10 cellular contexts compared by ENCODE assay signal in genomic region chr1:226060427-226060826, GRCh38. TPM values are rescaled to one million over a fixed set of nuclear protein-coding genes. Genes with fewer than 3 reads are reported as not detected.
DNase-seq lines count a peak whose midpoint lies in the region; ATAC-seq and TF ChIP-seq lines count a peak whose summit lies in the region.
"Had no signal": no experiment of that assay in that cellular context is flagged by ENCODE, and none has a peak within 500 bp of the region (broad histone marks: within the 10 kb centered on the region; RNA-seq: fewer than 3 reads in every experiment).

No MANE protein-coding gene starts in this region.

- CTCF ChIA-PET in activated CD4-positive, alpha-beta T cell treated with anti-CD3 and anti-CD28 coated beads, Interleukin-2, amount 10 ng/mL, durations not matched to agents 7 days and 5 days (lab: Charles Lee) = interaction anchor here (0.6 kb wide), 1 partner anchor 54 kb away, joined by 3 read pairs; no protein-coding TSS in a partner anchor
- CTCF ChIA-PET in T-cell (lab: Charles Lee) = interaction anchor here (0.7 to 2.7 kb wide), 2 partner anchors 61 to 548 kb away, joined by 3 to 14 read pairs; partner anchors contain the start of gene SDE2 (in 1 of the 2)

- no peaks in the 10 kb centered on the region for H3K27me3 Mint-ChIP-seq in activated CD4-positive, alpha-beta T cell treated with anti-CD3 and anti-CD28 coated beads, Interleukin-2, amount 10 ng/mL, durations not matched to agents 7 days and 5 days
- no peaks in the 10 kb centered on the region for H3K27me3 Mint-ChIP-seq in activated CD4-positive, alpha-beta T cell treated with anti-CD3 and anti-CD28 coated beads, Interleukin-2, amount 10 ng/mL, durations not matched to agents 24 days and 14 days
- H3K27me3 Mint-ChIP-seq in T-cell (no peaks in the 10 kb centered on the region), mesothelial cell of epicardium (ENCODE audit: low read depth) (no peaks in the 10 kb centered on the region)
- no peaks in the 10 kb centered on the region for H3K27me3 Mint-ChIP-seq in stimulated activated naive B cell treated with anti-CD40 and anti-IgM and Interleukin-4, amounts not matched to agents 10 μg/mL and 1 μg/mL and 100 μg/mL, for 72 hours

- POLR2A ChIA-PET in activated CD4-positive, alpha-beta T cell treated with anti-CD3 and anti-CD28 coated beads, Interleukin-2, amount 10 ng/mL, durations not matched to agents 7 days and 5 days (lab: Charles Lee) = no interaction called here
- POLR2A ChIA-PET in T-cell (lab: Charles Lee) = interaction anchor here in 1 of 2 donors (0.6 to 3.6 kb wide), 4 partner anchors 59 to 65 kb away, joined by 3 to 71 read pairs (median 4); partner anchors contain the start of gene SDE2

- intact Hi-C loops in activated CD4-positive, alpha-beta T cell treated with anti-CD3 and anti-CD28 coated beads, Interleukin-2, amount 10 ng/mL, durations not matched to agents 24 days and 14 days (cut with micrococcal nuclease) = no loop called here

- no peaks in the 10 kb centered on the region for H3K9me3 Mint-ChIP-seq in activated CD4-positive, alpha-beta T cell treated with anti-CD3 and anti-CD28 coated beads, Interleukin-2, amount 10 ng/mL, durations not matched to agents 7 days and 5 days
- no peaks in the 10 kb centered on the region for H3K9me3 Mint-ChIP-seq in activated CD4-positive, alpha-beta T cell treated with anti-CD3 and anti-CD28 coated beads, Interleukin-2, amount 10 ng/mL, durations not matched to agents 24 days and 14 days
- no peaks in the 10 kb centered on the region for H3K9me3 Mint-ChIP-seq in T-cell
- H3K9me3 Mint-ChIP-seq in mesothelial cell of epicardium = no peaks in the 10 kb centered on the region
- no peaks in the 10 kb centered on the region for H3K9me3 Mint-ChIP-seq in stimulated activated naive B cell treated with anti-CD40 and anti-IgM and Interleukin-4, amounts not matched to agents 10 μg/mL and 1 μg/mL and 100 μg/mL, for 72 hours

- peaks cover 25% of the 10 kb centered on the region for H3K4me1 Mint-ChIP-seq in activated CD4-positive, alpha-beta T cell treated with anti-CD3 and anti-CD28 coated beads, Interleukin-2, amount 10 ng/mL, durations not matched to agents 7 days and 5 days
- H3K4me1 Mint-ChIP-seq in activated CD4-positive, alpha-beta T cell treated with anti-CD3 and anti-CD28 coated beads, Interleukin-2, amount 10 ng/mL, durations not matched to agents 24 days and 14 days = peaks cover 14% of the 10 kb centered on the region
- H3K4me1 Mint-ChIP-seq in T-cell = peaks cover 30 to 33% (median 31%) of the 10 kb centered on the region in 3 donors
- peaks cover 19% of the 10 kb centered on the region for H3K4me1 Mint-ChIP-seq in mesothelial cell of epicardium
- H3K4me1 Mint-ChIP-seq in stimulated activated naive B cell treated with anti-CD40 and anti-IgM and Interleukin-4, amounts not matched to agents 10 μg/mL and 1 μg/mL and 100 μg/mL, for 72 hours = peaks cover 16 to 26% of the 10 kb centered on the region in 2 donors

- no peak overlapping the region for H3K27ac Mint-ChIP-seq in activated CD4-positive, alpha-beta T cell treated with anti-CD3 and anti-CD28 coated beads, Interleukin-2, amount 10 ng/mL, durations not matched to agents 7 days and 5 days
- no peak overlapping the region for H3K27ac Mint-ChIP-seq in activated CD4-positive, alpha-beta T cell treated with anti-CD3 and anti-CD28 coated beads, Interleukin-2, amount 10 ng/mL, durations not matched to agents 24 days and 14 days
- no peak overlapping the region for H3K27ac Mint-ChIP-seq in T-cell
- H3K27ac Mint-ChIP-seq in mesothelial cell of epicardium = peak overlapping the region; percentile 98
- H3K27ac Mint-ChIP-seq in stimulated activated naive B cell treated with anti-CD40 and anti-IgM and Interleukin-4, amounts not matched to agents 10 μg/mL and 1 μg/mL and 100 μg/mL, for 72 hours = peak overlapping the region; percentile 32

- DNase-seq in activated CD4-positive, alpha-beta T cell treated with anti-CD3 and anti-CD28 coated beads, Interleukin-2, amount 10 ng/mL, durations not matched to agents 7 days and 5 days = no peak
- DNase-seq in activated CD4-positive, alpha-beta T cell treated with anti-CD3 and anti-CD28 coated beads, Interleukin-2, amount 10 ng/mL, durations not matched to agents 24 days and 14 days = no peak
- no peak for DNase-seq in T-cell
- DNase-seq in mesothelial cell of epicardium (ENCODE audit: low spot score in 2 of 2, unreplicated experiment in 2 of 2) = no peak
- no peak for DNase-seq in stimulated activated naive B cell treated with anti-CD40 and anti-IgM and Interleukin-4, amounts not matched to agents 10 μg/mL and 1 μg/mL and 100 μg/mL, for 72 hours
- no peak for DNase-seq in NCI-H82 (lab: John Stamatoyannopoulos, UW)
- no peak for DNase-seq in cerebellum (ENCODE audit: low spot score)
- DNase-seq: adrenal gland, nucleus accumbens had no signal

- no peak for TF ChIP-seq CTCF in mesothelial cell of epicardium (IDR thresholded peaks at IDR 0.05; ENCODE audit: unreplicated experiment)

- no peak for ATAC-seq in T-cell (replicated peaks in 1 of 4)
- ATAC-seq in stimulated activated naive B cell treated with anti-CD40 and anti-IgM and Interleukin-4, amounts not matched to agents 10 μg/mL and 1 μg/mL and 100 μg/mL, for 72 hours (replicated peaks) = no peak
- ATAC-seq in HG02885 (IDR thresholded peaks at IDR 0.05; ENCODE audit: poor library complexity, unreplicated experiment) = no peak

- H3K36me3 Mint-ChIP-seq in activated CD4-positive, alpha-beta T cell treated with anti-CD3 and anti-CD28 coated beads, Interleukin-2, amount 10 ng/mL, durations not matched to agents 7 days and 5 days (ENCODE audit: low read depth) = peaks cover 28% of the 10 kb centered on the region
- peaks cover 28% of the 10 kb centered on the region for H3K36me3 Mint-ChIP-seq in activated CD4-positive, alpha-beta T cell treated with anti-CD3 and anti-CD28 coated beads, Interleukin-2, amount 10 ng/mL, durations not matched to agents 24 days and 14 days (ENCODE audit: low read depth)
- H3K36me3 Mint-ChIP-seq in T-cell (peaks cover 35% of the 10 kb centered on the region), mesothelial cell of epicardium (peaks cover 18% of the 10 kb centered on the region)
- H3K36me3 Mint-ChIP-seq in stimulated activated naive B cell treated with anti-CD40 and anti-IgM and Interleukin-4, amounts not matched to agents 10 μg/mL and 1 μg/mL and 100 μg/mL, for 72 hours = peaks cover 21% of the 10 kb centered on the region in 2 donors

- H3K4me3 Mint-ChIP-seq in activated CD4-positive, alpha-beta T cell treated with anti-CD3 and anti-CD28 coated beads, Interleukin-2, amount 10 ng/mL, durations not matched to agents 7 days and 5 days = peak overlapping the region; percentile 6
- no peak overlapping the region for H3K4me3 Mint-ChIP-seq in activated CD4-positive, alpha-beta T cell treated with anti-CD3 and anti-CD28 coated beads, Interleukin-2, amount 10 ng/mL, durations not matched to agents 24 days and 14 days
- peak overlapping the region in 2 of 3 donors; percentile 28 to 99 for H3K4me3 Mint-ChIP-seq in T-cell
- H3K4me3 Mint-ChIP-seq in mesothelial cell of epicardium = no peak overlapping the region
- no peak overlapping the region for H3K4me3 Mint-ChIP-seq in stimulated activated naive B cell treated with anti-CD40 and anti-IgM and Interleukin-4, amounts not matched to agents 10 μg/mL and 1 μg/mL and 100 μg/mL, for 72 hours

RNA-seq across cellular contexts. Expression of gene H3-3A, which starts 2.1 kb away (rescaled TPM):
- 100 to 1,000 TPM; 651 to 657 TPM for total RNA-seq in activated CD4-positive, alpha-beta T cell treated with anti-CD3 and anti-CD28 coated beads, Interleukin-2, amount 10 ng/mL, durations not matched to agents 7 days and 5 days
- 390 and 391 TPM in 2 replicates for total RNA-seq in activated CD4-positive, alpha-beta T cell treated with anti-CD3 and anti-CD28 coated beads, Interleukin-2, amount 10 ng/mL, durations not matched to agents 24 days and 14 days
- total RNA-seq in T-cell = 100 to 1,000 TPM; 340 to 391 (median 366) TPM
- 796 to 806 TPM (median 800 TPM) in 3 replicates for total RNA-seq in mesothelial cell of epicardium
- 334 TPM for total RNA-seq in cerebellum

Comparison
In these comparisons a context has a peak if more than half of its experiments do, and no peak if none do; other contexts are left out.
1. H3K4me3 Mint-ChIP-seq: peak in activated CD4-positive, alpha-beta T cell treated with anti-CD3 and anti-CD28 coated beads, Interleukin-2, amount 10 ng/mL, durations not matched to agents 7 days and 5 days (single experiment) and T-cell (2 of 3); none in activated CD4-positive, alpha-beta T cell treated with anti-CD3 and anti-CD28 coated beads, Interleukin-2, amount 10 ng/mL, durations not matched to agents 24 days and 14 days (single experiment), mesothelial cell of epicardium (single experiment) and stimulated activated naive B cell treated with anti-CD40 and anti-IgM and Interleukin-4, amounts not matched to agents 10 μg/mL and 1 μg/mL and 100 μg/mL, for 72 hours (0 of 2).
2. H3K27ac Mint-ChIP-seq: peak in mesothelial cell of epicardium (single experiment) and stimulated activated naive B cell treated with anti-CD40 and anti-IgM and Interleukin-4, amounts not matched to agents 10 μg/mL and 1 μg/mL and 100 μg/mL, for 72 hours (single experiment); none in activated CD4-positive, alpha-beta T cell treated with anti-CD3 and anti-CD28 coated beads, Interleukin-2, amount 10 ng/mL, durations not matched to agents 7 days and 5 days (single experiment), activated CD4-positive, alpha-beta T cell treated with anti-CD3 and anti-CD28 coated beads, Interleukin-2, amount 10 ng/mL, durations not matched to agents 24 days and 14 days (single experiment) and T-cell (0 of 2).